23 cellular contexts compared by ENCODE assay signal in the genomic region with DNA sequence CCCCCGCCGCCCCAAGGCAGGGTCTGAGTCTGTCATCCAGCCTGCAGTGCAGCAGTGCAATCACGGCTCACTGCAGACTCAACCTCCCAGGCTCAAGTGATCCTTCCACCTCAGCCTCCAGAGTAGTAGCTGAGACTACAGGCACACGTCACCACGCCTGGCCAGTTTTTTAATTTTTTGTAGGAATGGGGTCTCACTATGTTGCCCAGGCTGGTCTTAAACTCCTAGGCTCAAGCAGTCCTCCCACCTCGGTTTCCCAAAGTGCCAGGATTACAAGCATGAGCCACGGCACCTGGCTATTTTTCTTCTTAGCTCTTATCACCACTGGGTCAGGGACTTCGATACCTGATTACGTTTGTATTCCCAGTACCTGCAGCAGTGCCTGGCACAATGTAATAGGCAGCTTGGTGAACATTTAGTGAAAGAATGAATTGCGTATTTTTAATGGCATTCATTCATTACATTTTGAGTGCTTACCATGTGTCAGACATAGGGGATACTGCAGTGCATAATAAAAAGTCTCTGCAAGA. TPM values are rescaled to one million over a fixed set of nuclear protein-coding genes. Genes with fewer than 3 reads are reported as not detected.
DNase-seq lines count a peak whose midpoint lies in the region; ATAC-seq, FAIRE-seq and TF ChIP-seq lines count a peak whose summit lies in the region.
"Had no signal": no experiment of that assay in that cellular context is flagged by ENCODE, and none has a peak within 500 bp of the region (broad histone marks: within the 10 kb centered on the region; RNA-seq: fewer than 3 reads in every experiment).

No MANE protein-coding gene starts in this region.

- H3K79me2 ChIP-seq in GM23338 (replicated peaks; ENCODE audit: insufficient read depth) = peaks cover 100% of the 10 kb centered on the region

- peaks cover 63% of the 10 kb centered on the region for H3K36me3 Mint-ChIP-seq in activated T-cell treated with anti-CD3 and anti-CD28 coated beads, Interleukin-2, amount 50 U/mL, for 24 hours (ENCODE audit: low read depth)
- peaks cover 8% of the 10 kb centered on the region; the same call in 2 of the 3 replicates for H3K36me3 Mint-ChIP-seq in GM23338 (ENCODE audit: low read depth)
- peaks cover 5% of the 10 kb centered on the region for H3K36me3 Mint-ChIP-seq in activated naive CD8-positive, alpha-beta T cell treated with anti-CD3 and anti-CD28 coated beads, Interleukin-2, amount 10 ng/mL, durations not matched to agents 7 days and 5 days

- H3F3A ChIP-seq in GM23338 (replicated peaks; ENCODE audit: low read depth) = peaks cover 21% of the 10 kb centered on the region

- POLR2A ChIA-PET in activated naive CD8-positive, alpha-beta T cell treated with anti-CD3 and anti-CD28 coated beads, Interleukin-2, amount 10 ng/mL, durations not matched to agents 7 days and 5 days (lab: Charles Lee) = interaction anchor here (0.6 kb wide), 1 partner anchor 277 kb away, joined by 3 read pairs; no protein-coding TSS in a partner anchor

- H3K9me2 ChIP-seq in GM23338 (ENCODE audit: insufficient read depth) = no peaks in the 10 kb centered on the region

- H3K27me3 ChIP-seq in GM23338 (ENCODE audit: insufficient read depth) (no peaks in the 10 kb centered on the region), pancreas (no peaks in the 10 kb centered on the region)
- H3K27me3 ChIP-seq: heart left ventricle had no signal

- H3K4me3 Mint-ChIP-seq in activated T-cell treated with anti-CD3 and anti-CD28 coated beads, Interleukin-2, amount 50 U/mL, for 24 hours = no peak overlapping the region
- H3K4me3 Mint-ChIP-seq in GM23338 = peak overlapping the region; percentile 0; the same call in 1 of the 3 replicates
- no peak overlapping the region for H3K4me3 Mint-ChIP-seq in activated naive CD8-positive, alpha-beta T cell treated with anti-CD3 and anti-CD28 coated beads, Interleukin-2, amount 10 ng/mL, durations not matched to agents 7 days and 5 days

- H3K27ac ChIP-seq in GM23338 (ENCODE audit: low read depth) (peak overlapping the region; percentile 63; the same call in 1 of the 2 replicates), pancreas (no peak overlapping the region)
- H3K27ac ChIP-seq: A549 had no signal

- H4K20me1 ChIP-seq in GM23338 (replicated peaks; ENCODE audit: insufficient read depth) = peaks cover 100% of the 10 kb centered on the region

- H2AFZ ChIP-seq in GM23338 = no peak overlapping the region

- H3K9me3 ChIP-seq in pancreas = no peaks in the 10 kb centered on the region
- H3K9me3 ChIP-seq: A549, heart left ventricle had no signal

- peaks cover 82% of the 10 kb centered on the region for H3K4me1 ChIP-seq in GM23338 (ENCODE audit: insufficient read depth)
- H3K4me1 ChIP-seq in pancreas = peaks cover 43 to 72% (median 58%) of the 10 kb centered on the region in 3 donors

- no peaks in the 10 kb centered on the region for H3K27me3 Mint-ChIP-seq in activated T-cell treated with anti-CD3 and anti-CD28 coated beads, Interleukin-2, amount 50 U/mL, for 24 hours
- peaks cover 8% of the 10 kb centered on the region for H3K27me3 Mint-ChIP-seq in GM23338 (ENCODE audit: insufficient read depth, low read depth, poor library complexity)
- no peaks in the 10 kb centered on the region for H3K27me3 Mint-ChIP-seq in activated naive CD8-positive, alpha-beta T cell treated with anti-CD3 and anti-CD28 coated beads, Interleukin-2, amount 10 ng/mL, durations not matched to agents 7 days and 5 days

- intact Hi-C loops in pancreas (cut with DNase I) = loop anchor here in 1 of 3 donors (10.0 kb wide), 1 partner anchor 111 kb away; no protein-coding TSS in a partner anchor

- WGBS in pancreas, 2 donors = 41 to 48% methylated on average over 10 of the region's 10 CpGs

- no peak for TF ChIP-seq CTCF in GM23338 (conservative IDR thresholded peaks at IDR 0.05; ENCODE audit: low read depth in 2 of 2)
- TF ChIP-seq CTCF in pancreas (IDR thresholded peaks at IDR 0.05) = no peak

- peak overlapping the region; percentile 36; the same call in 1 of the 2 replicates for H3K4me2 ChIP-seq in GM23338
- H3K4me2 ChIP-seq: A549 had no signal

- H3K27ac Mint-ChIP-seq in activated T-cell treated with anti-CD3 and anti-CD28 coated beads, Interleukin-2, amount 50 U/mL, for 24 hours = peak overlapping the region; percentile 78
- 0 out of 2 replicates have a peak overlapping the region, but pooled peaks have one; percentile 0 for H3K27ac Mint-ChIP-seq in GM23338
- H3K27ac Mint-ChIP-seq in activated naive CD8-positive, alpha-beta T cell treated with anti-CD3 and anti-CD28 coated beads, Interleukin-2, amount 10 ng/mL, durations not matched to agents 7 days and 5 days = peak overlapping the region; percentile 8

- DNase-seq in activated T-cell treated with anti-CD3 and anti-CD28 coated beads, Interleukin-2, amount 50 U/mL, for 24 hours = no peak
- no peak for DNase-seq in activated T-cell treated with anti-CD3 and anti-CD28 coated beads, Interleukin-2, amount 50 U/mL, for 1 hour
- DNase-seq in GM23338 (ENCODE audit: low spot score) = no peak
- no peak for DNase-seq in activated naive CD8-positive, alpha-beta T cell treated with anti-CD3 and anti-CD28 coated beads, Interleukin-2, amount 10 ng/mL, durations not matched to agents 7 days and 5 days
- peak in 1 of 6 donors; percentile 30 for DNase-seq in pancreas
- no peak for DNase-seq in central memory CD4-positive, alpha-beta T cell
- no peak for DNase-seq in GOT3 (lab: John Stamatoyannopoulos, UW)
- DNase-seq: activated CD4-positive, alpha-beta T cell treated with anti-CD3 and anti-CD28 coated beads, Interleukin-2, amount 50 U/mL, for 48 hours; activated gamma-delta T cell treated with Interleukin-2 at 50 U/mL for 16 hours; effector CD4-positive, alpha-beta T cell; H7; heart left ventricle; islet precursor cell; KBM-7; NCI-H1417; NCI-H774; stimulated activated CD4-positive, alpha-beta T cell treated with anti-CD3 and anti-CD28 coated beads, Interleukin-15, amount 100 ng/mL, for 24 hours had no signal

- H3K4me3 ChIP-seq in GM23338 (no peak overlapping the region), pancreas (no peak overlapping the region)
- H3K4me3 ChIP-seq: A549, heart left ventricle had no signal

- H3K9me3 Mint-ChIP-seq in activated T-cell treated with anti-CD3 and anti-CD28 coated beads, Interleukin-2, amount 50 U/mL, for 24 hours = no peaks in the 10 kb centered on the region
- no peaks in the 10 kb centered on the region for H3K9me3 Mint-ChIP-seq in GM23338
- H3K9me3 Mint-ChIP-seq in activated naive CD8-positive, alpha-beta T cell treated with anti-CD3 and anti-CD28 coated beads, Interleukin-2, amount 10 ng/mL, durations not matched to agents 7 days and 5 days = no peaks in the 10 kb centered on the region
- H3K9me3 Mint-ChIP-seq: neural crest cell had no signal

- peaks cover 91% of the 10 kb centered on the region for H3K4me1 Mint-ChIP-seq in activated T-cell treated with anti-CD3 and anti-CD28 coated beads, Interleukin-2, amount 50 U/mL, for 24 hours (ENCODE audit: low read depth)
- peaks cover 72% of the 10 kb centered on the region for H3K4me1 Mint-ChIP-seq in GM23338
- peaks cover 65% of the 10 kb centered on the region for H3K4me1 Mint-ChIP-seq in activated naive CD8-positive, alpha-beta T cell treated with anti-CD3 and anti-CD28 coated beads, Interleukin-2, amount 10 ng/mL, durations not matched to agents 7 days and 5 days

- FAIRE-seq in pancreas (lab: Jason Lieb, UNC) = no peak
- FAIRE-seq: A549, bronchial epithelial cell, TTC549, urothelium cell line had no signal

- H3K36me3 ChIP-seq in GM23338 (ENCODE audit: insufficient read depth) (no peaks in the 10 kb centered on the region), pancreas (no peaks in the 10 kb centered on the region)
- H3K36me3 ChIP-seq: heart left ventricle had no signal

- ATAC-seq in GM23338 (no peak), pancreas (peak; percentile 31 to 76 (median 54)), HG03565 (IDR thresholded peaks at IDR 0.05; ENCODE audit: unreplicated experiment) (no peak)
- no peak for ATAC-seq in activated naive CD8-positive, alpha-beta T cell treated with anti-CD3 and anti-CD28 coated beads, Interleukin-2, amount 10 ng/mL, durations not matched to agents 7 days and 5 days (ENCODE audit: low read depth)
- ATAC-seq: A549, heart left ventricle had no signal

TF ChIP-seq in GM23338, 12 proteins besides CTCF, POLR2A, EP300 and RAD21 (continues in another document):
- TF ChIP-seq, protein P1, sequence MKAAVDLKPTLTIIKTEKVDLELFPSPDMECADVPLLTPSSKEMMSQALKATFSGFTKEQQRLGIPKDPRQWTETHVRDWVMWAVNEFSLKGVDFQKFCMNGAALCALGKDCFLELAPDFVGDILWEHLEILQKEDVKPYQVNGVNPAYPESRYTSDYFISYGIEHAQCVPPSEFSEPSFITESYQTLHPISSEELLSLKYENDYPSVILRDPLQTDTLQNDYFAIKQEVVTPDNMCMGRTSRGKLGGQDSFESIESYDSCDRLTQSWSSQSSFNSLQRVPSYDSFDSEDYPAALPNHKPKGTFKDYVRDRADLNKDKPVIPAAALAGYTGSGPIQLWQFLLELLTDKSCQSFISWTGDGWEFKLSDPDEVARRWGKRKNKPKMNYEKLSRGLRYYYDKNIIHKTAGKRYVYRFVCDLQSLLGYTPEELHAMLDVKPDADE (IDR thresholded peaks at IDR 0.05) = no peak

RNA-seq across cellular contexts. Expression of a gene that starts 10.3 kb away (rescaled TPM):
- total RNA-seq in GM23338 (2014; rRNA removed; shearing (Covaris generic)) = 267 and 302 TPM in 2 replicates
- polyA plus RNA-seq in GM23338 (2016; fragmentation: Nextera tagmentation; extraction: Ambion mirVana) = 133 and 153 TPM in 2 replicates
- total RNA-seq in activated naive CD8-positive, alpha-beta T cell treated with anti-CD3 and anti-CD28 coated beads, Interleukin-2, amount 10 ng/mL, durations not matched to agents 7 days and 5 days = 100 to 1,000 TPM; 165 to 175 TPM
- 100 to 1,000 TPM; 108 to 195 (median 119) TPM for total RNA-seq in pancreas
- polyA plus RNA-seq in pancreas = 10 to 100 TPM; 35.8 to 50.4 TPM

Comparison
In these comparisons a context has a peak if more than half of its experiments do, and no peak if none do; other contexts are left out.
1. H3K27ac Mint-ChIP-seq: peak in every context shown above with its lines; median percentile 78 in activated T-cell treated with anti-CD3 and anti-CD28 coated beads, Interleukin-2, amount 50 U/mL, for 24 hours; 8 in activated naive CD8-positive, alpha-beta T cell treated with anti-CD3 and anti-CD28 coated beads, Interleukin-2, amount 10 ng/mL, durations not matched to agents 7 days and 5 days; 0 in GM23338.
2. ATAC-seq: peak in pancreas (4 of 4); none in GM23338 (single experiment), activated naive CD8-positive, alpha-beta T cell treated with anti-CD3 and anti-CD28 coated beads, Interleukin-2, amount 10 ng/mL, durations not matched to agents 7 days and 5 days (single experiment) and HG03565 (single experiment).